In genomic region chr2:20916604-20917286, GRCh38 we compare ENCODE assay signal across 9 cellular contexts.
DNase-seq lines count a peak whose midpoint lies in the region; ATAC-seq, FAIRE-seq and TF ChIP-seq lines count a peak whose summit lies in the region.
"Had no signal": no experiment of that assay in that cellular context is flagged by ENCODE, and none has a peak within 500 bp of the region (broad histone marks: within the 10 kb centered on the region; RNA-seq: fewer than 3 reads in every experiment).

No MANE protein-coding gene starts in this region.

- H3K4me2 ChIP-seq in smooth muscle cell, result no peak overlapping the region

- intact Hi-C loops in mucosa of descending colon (cut with DNase I, micrococcal nuclease), result no loop called here

- peaks cover 23% of the 10 kb centered on the region for H3K27me3 ChIP-seq in smooth muscle cell (ENCODE audit: low read depth)

- H3K9me3 ChIP-seq in mucosa of descending colon, result no peaks in the 10 kb centered on the region
- H3K9me3 ChIP-seq in smooth muscle cell (replicated peaks; ENCODE audit: low read depth), result no peaks in the 10 kb centered on the region

- FAIRE-seq in D721Med (lab: Jason Lieb, UNC), result no peak

- 72% methylated on average over 7 of the region's 7 CpGs for WGBS in smooth muscle cell (ENCODE audit: low lambda C conversion rate)

- no peak overlapping the region for H3K4me3 ChIP-seq in epithelial cell of esophagus (ENCODE audit: low read length)
- H3K4me3 ChIP-seq in mucosa of descending colon, result no peak overlapping the region
- no peak overlapping the region for H3K4me3 ChIP-seq in smooth muscle cell

- ATAC-seq in mucosa of descending colon, result peak; percentile 22
- no peak for ATAC-seq in HG03460 (IDR thresholded peaks at IDR 0.05; ENCODE audit: unreplicated experiment)
- no peak for ATAC-seq in GM18498 (IDR thresholded peaks at IDR 0.05; ENCODE audit: unreplicated experiment)

- H3K4me1 ChIP-seq in mucosa of descending colon (ENCODE audit: low read depth) (no peaks in the 10 kb centered on the region), smooth muscle cell (ENCODE audit: low read depth) (no peaks in the 10 kb centered on the region)

- H3K9ac ChIP-seq in smooth muscle cell (ENCODE audit: low read depth), result no peak overlapping the region

- no peak overlapping the region for H2AFZ ChIP-seq in smooth muscle cell (ENCODE audit: low read depth)

- DNase-seq in D721Med (ENCODE audit: insufficient read length, low spot score) (no peak), NCI-H226 (peak; percentile 24), epithelial cell of esophagus (ENCODE audit: low read depth) (peak; percentile 38), mucosa of descending colon (no peak), smooth muscle cell (lab: John Stamatoyannopoulos, UW; ENCODE audit: unreplicated experiment) (no peak), NCI-H510A treated with DMSO at 0.1 percent for 48 hours (lab: John Stamatoyannopoulos, UW) (no peak)
- DNase-seq: NCI-H2107 had no signal

- H3K36me3 ChIP-seq in mucosa of descending colon (ENCODE audit: low read depth), result no peaks in the 10 kb centered on the region
- no peaks in the 10 kb centered on the region for H3K36me3 ChIP-seq in smooth muscle cell (ENCODE audit: low read depth)

- H3F3A ChIP-seq in smooth muscle cell (ENCODE audit: low read depth), result no peaks in the 10 kb centered on the region

- TF ChIP-seq CTCF in D721Med (IDR thresholded peaks at IDR 0.05; ENCODE audit: insufficient read depth, missing control alignments) (peak; percentile 6), epithelial cell of esophagus (IDR thresholded peaks at IDR 0.05; ENCODE audit: insufficient read depth, low read depth, low read length, missing control alignments) (peak; percentile 19), mucosa of descending colon (IDR thresholded peaks at IDR 0.05) (no peak), smooth muscle cell (IDR thresholded peaks at IDR 0.05; ENCODE audit: borderline replicate concordance, insufficient read depth, poor library complexity, severe bottlenecking) (no peak)

- H4K20me1 ChIP-seq in smooth muscle cell (ENCODE audit: low read depth), result no peaks in the 10 kb centered on the region

- no peak overlapping the region for H3K27ac ChIP-seq in smooth muscle cell (ENCODE audit: low read depth)

- no peaks in the 10 kb centered on the region for H3K79me2 ChIP-seq in smooth muscle cell (ENCODE audit: low read depth)

Comparison
In these comparisons a context has a peak if more than half of its experiments do, and no peak if none do; other contexts are left out.
1. DNase-seq: peak in NCI-H226 (single experiment) and epithelial cell of esophagus (single experiment); none in D721Med (single experiment), mucosa of descending colon (0 of 3), smooth muscle cell (single experiment) and NCI-H510A treated with DMSO at 0.1 percent for 48 hours (single experiment).
2. CTCF ChIP-seq: peak in D721Med (single experiment) and epithelial cell of esophagus (single experiment); none in mucosa of descending colon (single experiment) and smooth muscle cell (single experiment).